Comparison of ENCODE assay signal across 1 cellular context in the genomic region with DNA sequence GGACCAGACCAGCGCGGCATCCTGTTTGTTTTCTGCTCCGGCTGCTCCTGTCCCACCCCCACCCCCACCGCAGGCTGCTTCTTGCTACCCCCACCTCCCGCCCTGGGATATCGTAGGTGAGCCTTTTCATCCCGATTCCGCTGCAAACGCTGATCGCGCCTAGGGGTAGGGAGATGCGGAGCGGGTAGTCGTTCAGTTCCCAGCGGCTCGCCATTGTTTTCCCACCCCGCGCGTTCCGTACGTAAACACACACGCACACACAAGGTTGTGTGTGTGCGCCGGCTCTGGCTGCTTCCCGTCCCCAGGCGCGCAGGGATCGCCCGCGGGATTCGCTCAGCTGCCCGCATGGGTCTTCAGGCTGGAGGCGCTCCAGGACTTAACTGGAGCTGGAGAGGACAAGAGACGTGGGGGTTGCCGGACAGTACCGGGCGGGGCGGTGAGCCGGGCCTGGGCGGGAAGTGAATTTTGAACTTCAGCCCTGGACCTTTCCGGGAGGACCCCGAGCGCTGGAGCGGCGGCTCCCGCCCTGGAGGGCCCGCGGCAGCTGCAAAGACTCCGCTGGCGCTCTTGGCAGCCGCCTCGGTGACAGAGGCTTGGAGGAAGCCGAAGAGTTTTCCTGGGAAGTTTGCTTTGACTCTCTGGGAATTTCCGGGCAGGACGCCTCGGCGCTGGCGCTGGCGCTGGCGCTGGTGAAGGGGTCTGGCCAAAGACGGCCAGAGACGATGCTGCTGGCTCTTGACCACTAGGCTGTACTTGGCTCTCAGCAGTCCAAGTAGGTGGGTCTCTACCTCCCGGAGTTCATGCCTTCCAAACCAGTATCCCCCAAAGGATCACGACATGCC.
TF ChIP-seq lines count a peak whose summit lies in the region.

No MANE protein-coding gene starts in this region.

TF ChIP-seq in HepG2, 621 proteins besides CTCF, POLR2A, EP300 and RAD21 (continued from another document and continues in another):
- TF ChIP-seq RFXANK (CRISPR knock-in tag; IDR thresholded peaks at IDR 0.05) = peak; percentile 11; the same call in 1 of the 2 replicates
- TF ChIP-seq FOXA3 (CRISPR knock-in tag; IDR thresholded peaks at IDR 0.05) = peak; percentile 31; the same call in 1 of the 2 replicates
- TF ChIP-seq ZMYM4 (CRISPR knock-in tag; IDR thresholded peaks at IDR 0.05) = peak; percentile 55
- TF ChIP-seq POLR2G (IDR thresholded peaks at IDR 0.05; ENCODE audit: low read depth, low read length) = peak; percentile 75
- TF ChIP-seq ONECUT2 (CRISPR knock-in tag; IDR thresholded peaks at IDR 0.05) = 0 out of 2 replicates have a peak, but pooled peaks have one; percentile 25
- TF ChIP-seq ZNF33B (CRISPR knock-in tag; IDR thresholded peaks at IDR 0.05) = 0 out of 2 replicates have a peak, but pooled peaks have one; percentile 33
- 0 out of 2 replicates have a peak, but pooled peaks have one; percentile 4 for TF ChIP-seq ADNP (CRISPR knock-in tag; IDR thresholded peaks at IDR 0.05)
- peak; percentile 80 for TF ChIP-seq ZNF263 (CRISPR knock-in tag; IDR thresholded peaks at IDR 0.05)
- no peak for TF ChIP-seq NFIB (CRISPR knock-in tag; IDR thresholded peaks at IDR 0.05; ENCODE audit: borderline replicate concordance)
- peak; percentile 79; the same call in 1 of the 2 replicates for TF ChIP-seq IRF2 (CRISPR knock-in tag; IDR thresholded peaks at IDR 0.05)
- peak; percentile 52; the same call in 1 of the 2 replicates for TF ChIP-seq KAT7 (CRISPR knock-in tag; IDR thresholded peaks at IDR 0.05; ENCODE audit: borderline replicate concordance)
- TF ChIP-seq LCORL (IDR thresholded peaks at IDR 0.05) = no peak
- TF ChIP-seq LCORL (CRISPR knock-in tag; IDR thresholded peaks at IDR 0.05) = peak; percentile 95
- TF ChIP-seq SKIL (CRISPR knock-in tag; IDR thresholded peaks at IDR 0.05; ENCODE audit: borderline replicate concordance) = 0 out of 2 replicates have a peak, but pooled peaks have one; percentile 23
- peak; percentile 57 for TF ChIP-seq TAF1 (CRISPR knock-in tag; IDR thresholded peaks at IDR 0.05)
- TF ChIP-seq ZSCAN25 (CRISPR knock-in tag; IDR thresholded peaks at IDR 0.05) = peak; percentile 49
- peak; percentile 78 for TF ChIP-seq MED1 (CRISPR knock-in tag; IDR thresholded peaks at IDR 0.05)
- TF ChIP-seq EEA1 (CRISPR knock-in tag; IDR thresholded peaks at IDR 0.05; ENCODE audit: borderline replicate concordance) = no peak
- TF ChIP-seq GABPB1 (CRISPR knock-in tag; IDR thresholded peaks at IDR 0.05) = peak; percentile 74
- 0 out of 2 replicates have a peak, but pooled peaks have one; percentile 65 for TF ChIP-seq ZNF740 (CRISPR knock-in tag; IDR thresholded peaks at IDR 0.05)
- TF ChIP-seq, protein P1, sequence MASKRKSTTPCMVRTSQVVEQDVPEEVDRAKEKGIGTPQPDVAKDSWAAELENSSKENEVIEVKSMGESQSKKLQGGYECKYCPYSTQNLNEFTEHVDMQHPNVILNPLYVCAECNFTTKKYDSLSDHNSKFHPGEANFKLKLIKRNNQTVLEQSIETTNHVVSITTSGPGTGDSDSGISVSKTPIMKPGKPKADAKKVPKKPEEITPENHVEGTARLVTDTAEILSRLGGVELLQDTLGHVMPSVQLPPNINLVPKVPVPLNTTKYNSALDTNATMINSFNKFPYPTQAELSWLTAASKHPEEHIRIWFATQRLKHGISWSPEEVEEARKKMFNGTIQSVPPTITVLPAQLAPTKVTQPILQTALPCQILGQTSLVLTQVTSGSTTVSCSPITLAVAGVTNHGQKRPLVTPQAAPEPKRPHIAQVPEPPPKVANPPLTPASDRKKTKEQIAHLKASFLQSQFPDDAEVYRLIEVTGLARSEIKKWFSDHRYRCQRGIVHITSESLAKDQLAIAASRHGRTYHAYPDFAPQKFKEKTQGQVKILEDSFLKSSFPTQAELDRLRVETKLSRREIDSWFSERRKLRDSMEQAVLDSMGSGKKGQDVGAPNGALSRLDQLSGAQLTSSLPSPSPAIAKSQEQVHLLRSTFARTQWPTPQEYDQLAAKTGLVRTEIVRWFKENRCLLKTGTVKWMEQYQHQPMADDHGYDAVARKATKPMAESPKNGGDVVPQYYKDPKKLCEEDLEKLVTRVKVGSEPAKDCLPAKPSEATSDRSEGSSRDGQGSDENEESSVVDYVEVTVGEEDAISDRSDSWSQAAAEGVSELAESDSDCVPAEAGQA (IDR thresholded peaks at IDR 0.05; ENCODE audit: low read depth) = no peak
- TF ChIP-seq, protein P1 (CRISPR knock-in tag; IDR thresholded peaks at IDR 0.05; ENCODE audit: borderline replicate concordance) = no peak
- no peak for TF ChIP-seq ZNF850 (CRISPR knock-in tag; conservative IDR thresholded peaks at IDR 0.05)
- TF ChIP-seq, protein P2, sequence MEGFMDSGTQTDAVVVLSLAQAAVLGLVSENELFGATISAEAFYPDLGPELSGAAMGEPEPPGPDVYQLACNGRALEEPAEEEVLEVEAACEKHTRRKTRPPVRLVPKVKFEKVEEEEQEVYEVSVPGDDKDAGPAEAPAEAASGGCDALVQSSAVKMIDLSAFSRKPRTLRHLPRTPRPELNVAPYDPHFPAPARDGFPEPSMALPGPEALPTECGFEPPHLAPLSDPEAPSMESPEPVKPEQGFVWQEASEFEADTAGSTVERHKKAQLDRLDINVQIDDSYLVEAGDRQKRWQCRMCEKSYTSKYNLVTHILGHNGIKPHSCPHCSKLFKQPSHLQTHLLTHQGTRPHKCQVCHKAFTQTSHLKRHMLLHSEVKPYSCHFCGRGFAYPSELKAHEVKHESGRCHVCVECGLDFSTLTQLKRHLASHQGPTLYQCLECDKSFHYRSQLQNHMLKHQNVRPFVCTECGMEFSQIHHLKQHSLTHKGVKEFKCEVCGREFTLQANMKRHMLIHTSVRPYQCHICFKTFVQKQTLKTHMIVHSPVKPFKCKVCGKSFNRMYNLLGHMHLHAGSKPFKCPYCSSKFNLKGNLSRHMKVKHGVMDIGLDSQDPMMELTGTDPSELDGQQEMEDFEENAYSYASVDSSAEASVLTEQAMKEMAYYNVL (CRISPR knock-in tag; IDR thresholded peaks at IDR 0.05; ENCODE audit: borderline replicate concordance) = 0 out of 2 replicates have a peak, but pooled peaks have one; percentile 27
- TF ChIP-seq ZNF788 (CRISPR knock-in tag; IDR thresholded peaks at IDR 0.05; ENCODE audit: borderline replicate concordance) = peak; percentile 81; the same call in 1 of the 2 replicates
- no peak for TF ChIP-seq THYN1 (CRISPR knock-in tag; IDR thresholded peaks at IDR 0.05; ENCODE audit: borderline replicate concordance, low read depth)
- no peak for TF ChIP-seq ZNF660 (CRISPR knock-in tag; IDR thresholded peaks at IDR 0.05; ENCODE audit: borderline replicate concordance, low read depth)
- TF ChIP-seq GATAD1 (CRISPR knock-in tag; IDR thresholded peaks at IDR 0.05) = peak; percentile 46
- no peak for TF ChIP-seq FOXA1 (IDR thresholded peaks at IDR 0.05)
- peak; percentile 61 for TF ChIP-seq FOXA1 (CRISPR knock-in tag; IDR thresholded peaks at IDR 0.05)
- TF ChIP-seq ISL2 (CRISPR knock-in tag; IDR thresholded peaks at IDR 0.05) = no peak; the same call in 1 of the 2 replicates
- TF ChIP-seq ZNF781 (CRISPR knock-in tag; IDR thresholded peaks at IDR 0.05; ENCODE audit: borderline replicate concordance, not compliant biosample characterization) = peak; percentile 51
- TF ChIP-seq ZNF839 (CRISPR knock-in tag; IDR thresholded peaks at IDR 0.05; ENCODE audit: borderline replicate concordance) = 0 out of 2 replicates have a peak, but pooled peaks have one; percentile 77
- TF ChIP-seq CERS6 (CRISPR knock-in tag; IDR thresholded peaks at IDR 0.05) = no peak
- peak; percentile 39 for TF ChIP-seq ELF1 (CRISPR knock-in tag; IDR thresholded peaks at IDR 0.05)
- 0 out of 2 replicates have a peak, but pooled peaks have one; percentile 45 for TF ChIP-seq ZNF678 (CRISPR knock-in tag; IDR thresholded peaks at IDR 0.05)
- TF ChIP-seq, protein P3, sequence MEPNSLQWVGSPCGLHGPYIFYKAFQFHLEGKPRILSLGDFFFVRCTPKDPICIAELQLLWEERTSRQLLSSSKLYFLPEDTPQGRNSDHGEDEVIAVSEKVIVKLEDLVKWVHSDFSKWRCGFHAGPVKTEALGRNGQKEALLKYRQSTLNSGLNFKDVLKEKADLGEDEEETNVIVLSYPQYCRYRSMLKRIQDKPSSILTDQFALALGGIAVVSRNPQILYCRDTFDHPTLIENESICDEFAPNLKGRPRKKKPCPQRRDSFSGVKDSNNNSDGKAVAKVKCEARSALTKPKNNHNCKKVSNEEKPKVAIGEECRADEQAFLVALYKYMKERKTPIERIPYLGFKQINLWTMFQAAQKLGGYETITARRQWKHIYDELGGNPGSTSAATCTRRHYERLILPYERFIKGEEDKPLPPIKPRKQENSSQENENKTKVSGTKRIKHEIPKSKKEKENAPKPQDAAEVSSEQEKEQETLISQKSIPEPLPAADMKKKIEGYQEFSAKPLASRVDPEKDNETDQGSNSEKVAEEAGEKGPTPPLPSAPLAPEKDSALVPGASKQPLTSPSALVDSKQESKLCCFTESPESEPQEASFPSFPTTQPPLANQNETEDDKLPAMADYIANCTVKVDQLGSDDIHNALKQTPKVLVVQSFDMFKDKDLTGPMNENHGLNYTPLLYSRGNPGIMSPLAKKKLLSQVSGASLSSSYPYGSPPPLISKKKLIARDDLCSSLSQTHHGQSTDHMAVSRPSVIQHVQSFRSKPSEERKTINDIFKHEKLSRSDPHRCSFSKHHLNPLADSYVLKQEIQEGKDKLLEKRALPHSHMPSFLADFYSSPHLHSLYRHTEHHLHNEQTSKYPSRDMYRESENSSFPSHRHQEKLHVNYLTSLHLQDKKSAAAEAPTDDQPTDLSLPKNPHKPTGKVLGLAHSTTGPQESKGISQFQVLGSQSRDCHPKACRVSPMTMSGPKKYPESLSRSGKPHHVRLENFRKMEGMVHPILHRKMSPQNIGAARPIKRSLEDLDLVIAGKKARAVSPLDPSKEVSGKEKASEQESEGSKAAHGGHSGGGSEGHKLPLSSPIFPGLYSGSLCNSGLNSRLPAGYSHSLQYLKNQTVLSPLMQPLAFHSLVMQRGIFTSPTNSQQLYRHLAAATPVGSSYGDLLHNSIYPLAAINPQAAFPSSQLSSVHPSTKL (CRISPR knock-in tag; IDR thresholded peaks at IDR 0.05) = peak; percentile 59; the same call in 1 of the 2 replicates
- TF ChIP-seq TP53 (CRISPR knock-in tag; conservative IDR thresholded peaks at IDR 0.05) = no peak
- no peak for TF ChIP-seq ZBTB46 (CRISPR knock-in tag; IDR thresholded peaks at IDR 0.05; ENCODE audit: borderline replicate concordance)
- peak; percentile 85 for TF ChIP-seq TFDP1 (CRISPR knock-in tag; IDR thresholded peaks at IDR 0.05; ENCODE audit: borderline replicate concordance)
